ENCODE assay signal across 8 cellular contexts in the genomic region with DNA sequence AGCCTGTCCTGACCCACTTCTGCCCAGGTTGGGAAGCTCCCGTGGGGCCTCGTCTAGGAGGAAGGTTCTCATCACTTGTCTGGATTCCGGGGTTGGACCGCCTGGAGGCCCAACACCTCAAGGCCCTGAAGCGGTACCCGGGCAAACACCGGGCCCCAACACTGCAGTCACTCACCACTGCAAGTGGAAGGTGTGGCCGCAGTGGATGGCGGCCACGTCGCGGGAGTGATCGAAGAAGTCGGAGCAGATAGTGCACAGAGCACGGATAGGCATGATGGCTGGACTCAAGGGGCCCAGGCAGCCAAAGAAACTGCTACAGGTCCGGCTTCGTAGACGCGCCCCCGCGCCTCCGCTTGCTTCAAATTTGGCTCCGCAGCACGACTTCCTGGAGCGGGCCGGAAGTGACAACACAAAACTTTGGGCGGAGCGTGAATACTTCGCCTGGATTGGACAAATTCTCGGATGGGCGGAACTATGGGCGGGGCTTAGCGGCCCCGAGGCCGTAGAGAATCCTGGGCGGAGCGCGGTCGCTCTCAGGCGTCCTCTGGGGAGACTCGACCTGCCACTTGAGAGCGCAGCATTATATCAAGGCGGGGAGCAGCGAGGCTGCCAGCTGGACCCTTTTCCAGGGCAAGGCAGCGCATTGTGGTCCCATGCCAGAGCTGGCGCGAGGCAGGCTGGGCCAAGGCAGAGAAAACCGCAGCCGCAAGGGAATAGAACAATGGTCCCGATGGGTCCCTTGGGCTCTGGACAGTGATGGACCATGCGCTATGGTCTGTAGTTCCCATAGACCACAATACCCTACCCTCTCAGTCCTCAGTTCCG. TPM values are rescaled to one million over a fixed set of nuclear protein-coding genes. Genes with fewer than 3 reads are reported as not detected.
A peak's percentile ranks its signal among the peaks of the same experiment; 100 is the strongest.
DNase-seq lines count a peak whose midpoint lies in the region; ATAC-seq and TF ChIP-seq lines count a peak whose summit lies in the region.

TRAIP (minus strand) TSS at position 384 of the 825 bp plus-strand sequence; CDS start at position 273, 111 bp downstream.

- no peaks in the 10 kb centered on the region for H3K9me3 ChIP-seq in thymus (ENCODE audit: control insufficient read depth)

- WGBS in thymus, result 5% methylated on average over 52 of the region's 52 CpGs

- DNase-seq in NCI-H1092 treated with DMSO at 0.1 percent for 48 hours (lab: John Stamatoyannopoulos, UW) (peak; percentile 93), SKM-1 treated with dmso at 0.1 percent for 144 hours (lab: John Stamatoyannopoulos, UW; ENCODE audit: unreplicated experiment) (peak; percentile 92), head of caudate nucleus (peak; percentile 90 to 97 (median 94)), osteocyte (ENCODE audit: extremely low spot score, unreplicated experiment) (peak; percentile 97)

- H3K27ac Mint-ChIP-seq in activated naive CD8-positive, alpha-beta T cell, result peak within 1 kb of the TSS; percentile 56
- H3K27ac Mint-ChIP-seq in osteocyte (ENCODE audit: unreplicated experiment), result peak within 1 kb of the TSS; percentile 86

- peaks cover 13% of the 10 kb centered on the region for H3K4me1 Mint-ChIP-seq in activated naive CD8-positive, alpha-beta T cell (ENCODE audit: low read depth)
- H3K4me1 Mint-ChIP-seq in osteocyte (ENCODE audit: unreplicated experiment), result peaks cover 5% of the 10 kb centered on the region

- H3K4me3 ChIP-seq in thymus (ENCODE audit: low read length), result peak within 1 kb of the TSS; percentile 60

- no peaks in the 10 kb centered on the region for H3K27me3 ChIP-seq in thymus (ENCODE audit: control insufficient read depth, insufficient read depth)

- H3K27me3 Mint-ChIP-seq in activated naive CD8-positive, alpha-beta T cell, result no peaks in the 10 kb centered on the region
- H3K27me3 Mint-ChIP-seq in osteocyte (ENCODE audit: unreplicated experiment), result no peaks in the 10 kb centered on the region

- peak within 1 kb of the TSS; percentile 62 for H3K27ac ChIP-seq in thymus (ENCODE audit: low read depth)

- H3K36me3 ChIP-seq in thymus (ENCODE audit: control insufficient read depth, insufficient read depth), result no peaks in the 10 kb centered on the region

- H3K36me3 Mint-ChIP-seq in activated naive CD8-positive, alpha-beta T cell, result no peaks in the 10 kb centered on the region
- H3K36me3 Mint-ChIP-seq in osteocyte (ENCODE audit: unreplicated experiment), result no peaks in the 10 kb centered on the region

- TF ChIP-seq CTCF in osteocyte (IDR thresholded peaks at IDR 0.05), result no peak

- ATAC-seq in HG02623 (IDR thresholded peaks at IDR 0.05; ENCODE audit: unreplicated experiment), result peak; percentile 88

- H3K9me3 Mint-ChIP-seq in activated naive CD8-positive, alpha-beta T cell (ENCODE audit: low read depth), result no peaks in the 10 kb centered on the region
- no peaks in the 10 kb centered on the region for H3K9me3 Mint-ChIP-seq in osteocyte (ENCODE audit: unreplicated experiment)

- peak; percentile 84 for TF ChIP-seq POLR2A in GM10847 (IDR thresholded peaks at IDR 0.05; ENCODE audit: extremely low read depth, insufficient read length)

- intact Hi-C loops in head of caudate nucleus (cut with DNase I), result no loop called here

- peak within 1 kb of the TSS; percentile 91 for H3K4me3 Mint-ChIP-seq in activated naive CD8-positive, alpha-beta T cell
- peak within 1 kb of the TSS; percentile 85 for H3K4me3 Mint-ChIP-seq in osteocyte (ENCODE audit: unreplicated experiment)

- peaks cover 13% of the 10 kb centered on the region for H3K4me1 ChIP-seq in thymus (ENCODE audit: control insufficient read depth, insufficient read depth, low read length)

RNA-seq across cellular contexts. Expression of gene TRAIP, which starts in this region (rescaled TPM):
- 3.4 and 5.3 TPM in 2 replicates for total RNA-seq in osteocyte
- 2.4 TPM for polyA plus RNA-seq in thymus

Comparison
In these comparisons a context has a peak if more than half of its experiments do, and no peak if none do; other contexts are left out.
1. Peak in every context shown above with its lines: DNase-seq, ATAC-seq, H3K4me3 ChIP-seq and H3K27ac ChIP-seq.